ENCODE assay signal across 22 cellular contexts in the genomic region with DNA sequence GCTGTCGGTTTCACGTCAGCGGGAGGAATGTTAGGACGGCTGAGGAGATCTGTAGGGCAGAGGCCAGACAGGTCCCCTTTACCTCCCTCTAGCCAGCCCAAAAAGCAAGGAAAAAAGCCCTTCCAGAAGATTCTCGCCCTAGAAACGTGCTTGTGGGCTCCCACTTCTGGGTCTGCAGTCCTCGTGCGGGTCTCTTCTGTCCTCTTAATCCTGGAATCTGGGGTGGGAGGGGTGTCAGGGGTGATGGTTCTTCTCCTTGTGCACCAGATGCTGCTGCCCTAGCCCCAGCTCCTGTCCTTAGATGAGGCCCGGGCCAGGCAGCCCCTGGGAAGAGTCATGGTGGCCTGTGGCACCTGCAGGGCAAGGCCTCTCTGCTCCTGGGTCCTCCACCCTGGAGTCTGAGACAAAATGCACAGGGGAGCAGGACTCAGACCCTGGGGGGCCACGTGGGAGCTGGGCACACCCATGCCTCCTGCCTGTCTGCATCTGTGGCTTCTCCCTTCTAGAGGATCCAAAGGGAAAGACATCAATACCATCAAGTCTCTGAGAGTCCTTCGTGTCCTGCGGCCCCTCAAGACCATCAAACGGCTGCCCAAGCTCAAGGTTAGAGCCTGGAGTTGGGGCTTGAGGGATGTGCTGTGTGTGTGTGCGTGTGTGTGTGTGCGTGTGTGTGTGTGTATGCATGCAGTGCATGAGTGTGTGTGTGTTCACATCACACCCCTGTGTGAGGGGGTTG.
DNase-seq lines count a peak whose midpoint lies in the region; ATAC-seq and TF ChIP-seq lines count a peak whose summit lies in the region.
"Had no signal": no experiment of that assay in that cellular context is flagged by ENCODE, and none has a peak within 500 bp of the region (broad histone marks: within the 10 kb centered on the region; RNA-seq: fewer than 3 reads in every experiment).

No MANE protein-coding gene starts in this region.

- H3K9ac ChIP-seq in H9 (ENCODE audit: extremely low read depth, insufficient read length, low read length) (no peak overlapping the region), PC-3 (ENCODE audit: low read length) (no peak overlapping the region)
- H3K9ac ChIP-seq: BLaER1 treated with 17β-estradiol and CSF1 and Interleukin-3, amounts not matched to agents 10 nM and 100 nM had no signal

- WGBS in H9 (ENCODE audit: extremely low coverage, insufficient read length, low lambda C conversion rate), result no CpG with 5 or more reads among the region's 15 CpGs

- no peaks in the 10 kb centered on the region for H3F3A ChIP-seq in PC-3 (ENCODE audit: low read length, unreplicated experiment)

- H3K14ac ChIP-seq in H9 (ENCODE audit: insufficient read depth, low read length), result no peak overlapping the region

- H3K4me2 ChIP-seq in H9 (ENCODE audit: insufficient read depth, insufficient read length, low read length) (no peak overlapping the region), PC-3 (ENCODE audit: low read length) (no peak overlapping the region)
- H3K4me2 ChIP-seq: BLaER1 treated with 17β-estradiol and CSF1 and Interleukin-3, amounts not matched to agents 10 nM and 100 nM had no signal

- no peak overlapping the region for H3K4me3 ChIP-seq in PC-3 (ENCODE audit: low read length)
- H3K4me3 ChIP-seq: BLaER1 treated with 17β-estradiol and CSF1 and Interleukin-3, amounts not matched to agents 10 nM and 100 nM; vagina had no signal

- no peak overlapping the region for H2BK12ac ChIP-seq in H9 (ENCODE audit: insufficient read length, low read depth, low read length)

- H3K27ac ChIP-seq in H9 (ENCODE audit: insufficient read length, low read depth, low read length) (no peak overlapping the region), PC-3 (ENCODE audit: low read length) (no peak overlapping the region)
- H3K27ac ChIP-seq: BLaER1 treated with 17β-estradiol and CSF1 and Interleukin-3, amounts not matched to agents 10 nM and 100 nM; neutrophil; vagina had no signal

- H2AK5ac ChIP-seq in H9 (ENCODE audit: insufficient read length, low read length), result no peak overlapping the region

- POLR2A ChIA-PET in PC-3 (lab: Charles Lee; ENCODE audit: unreplicated experiment), result no interaction called here

- H2BK15ac ChIP-seq in H9 (ENCODE audit: low read depth, low read length), result no peak overlapping the region

- no peak overlapping the region for H3K56ac ChIP-seq in H9 (ENCODE audit: insufficient read length, low read depth, low read length)

- H4K20me1 ChIP-seq in H9 (ENCODE audit: control insufficient read depth, insufficient read depth, insufficient read length), result no peaks in the 10 kb centered on the region
- no peaks in the 10 kb centered on the region for H4K20me1 ChIP-seq in PC-3 (ENCODE audit: low read length)
- H4K20me1 ChIP-seq: BLaER1 treated with 17β-estradiol and CSF1 and Interleukin-3, amounts not matched to agents 10 nM and 100 nM had no signal

- H3K4me1 Mint-ChIP-seq in H9 (peaks cover 4 to 13% of the 10 kb centered on the region in 2 experiments), endothelial cell (ENCODE audit: unreplicated experiment) (peaks cover 23% of the 10 kb centered on the region), osteocyte (ENCODE audit: unreplicated experiment) (no peaks in the 10 kb centered on the region)
- H3K4me1 Mint-ChIP-seq: stimulated activated effector memory CD8-positive, alpha-beta T cell treated with anti-CD3 and anti-CD28 coated beads, Interleukin-12 subunit alpha, Interleukin-12 subunit beta, amount 100 ng/mL, for 72 hours had no signal

- ATAC-seq in PC-3, result no peak
- ATAC-seq: activated CD8-positive, alpha-beta T cell treated with anti-CD3 and anti-CD28 coated beads for 36 hours; activated T-cell treated with anti-CD3 and anti-CD28 coated beads, Interleukin-2, amount 50 U/mL, for 4 hours; stimulated activated effector memory CD8-positive, alpha-beta T cell treated with anti-CD3 and anti-CD28 coated beads, Interleukin-12 subunit alpha, Interleukin-12 subunit beta, amount 100 ng/mL, for 72 hours had no signal

- H3K4me1 ChIP-seq in H9 (ENCODE audit: insufficient read depth, low read length) (no peaks in the 10 kb centered on the region), PC-3 (ENCODE audit: insufficient read depth, low read length) (no peaks in the 10 kb centered on the region)
- H3K4me1 ChIP-seq: vagina had no signal

- CTCF ChIA-PET in PC-3 (lab: Charles Lee), result no interaction called here

- TF ChIP-seq CTCF in H9 (conservative IDR thresholded peaks at IDR 0.05) (no peak), endothelial cell (IDR thresholded peaks at IDR 0.05; ENCODE audit: unreplicated experiment) (no peak), osteocyte (IDR thresholded peaks at IDR 0.05) (no peak), PC-3 (conservative IDR thresholded peaks at IDR 0.05; ENCODE audit: low read depth, low read length) (no peak), GM10266 (IDR thresholded peaks at IDR 0.05; ENCODE audit: control insufficient read depth, insufficient read depth, low read depth, missing control alignments) (no peak)

- H3K27me3 ChIP-seq in H9 (ENCODE audit: insufficient read depth, low read length), result no peaks in the 10 kb centered on the region
- H3K27me3 ChIP-seq in PC-3 (ENCODE audit: low read length), result peaks cover 11% of the 10 kb centered on the region; the same call in 1 of the 2 replicates
- H3K27me3 ChIP-seq: BLaER1 treated with 17β-estradiol and CSF1 and Interleukin-3, amounts not matched to agents 10 nM and 100 nM; vagina had no signal

- H3K36me3 Mint-ChIP-seq in H9 (ENCODE audit: insufficient read depth in 1 of 3, low read depth in 3 of 3), result peaks cover 13 to 46% (median 19%) of the 10 kb centered on the region in 3 experiments; a peak in 6 of 7 replicates
- H3K36me3 Mint-ChIP-seq in endothelial cell (ENCODE audit: low read depth, unreplicated experiment), result peaks cover 7% of the 10 kb centered on the region
- no peaks in the 10 kb centered on the region for H3K36me3 Mint-ChIP-seq in osteocyte (ENCODE audit: unreplicated experiment)
- H3K36me3 Mint-ChIP-seq: stimulated activated effector memory CD8-positive, alpha-beta T cell treated with anti-CD3 and anti-CD28 coated beads, Interleukin-12 subunit alpha, Interleukin-12 subunit beta, amount 100 ng/mL, for 72 hours had no signal

- H3K23ac ChIP-seq in H9 (ENCODE audit: insufficient read length, low read depth, low read length), result no peak overlapping the region

- H3K27me3 Mint-ChIP-seq in H9 (ENCODE audit: low read depth) (no peaks in the 10 kb centered on the region), endothelial cell (ENCODE audit: unreplicated experiment) (peaks cover 10% of the 10 kb centered on the region), osteocyte (ENCODE audit: unreplicated experiment) (no peaks in the 10 kb centered on the region)

- H3K36me3 ChIP-seq in PC-3 (ENCODE audit: low read depth, low read length), result no peaks in the 10 kb centered on the region
- H3K36me3 ChIP-seq: BLaER1 treated with 17β-estradiol and CSF1 and Interleukin-3, amounts not matched to agents 10 nM and 100 nM; neutrophil; vagina had no signal

- H3K79me2 ChIP-seq in H9 (ENCODE audit: insufficient read depth, low read length) (no peaks in the 10 kb centered on the region), PC-3 (ENCODE audit: low read length) (no peaks in the 10 kb centered on the region)

- H3K18ac ChIP-seq in H9 (ENCODE audit: insufficient read length, low read depth, low read length), result no peak overlapping the region

- H3K27ac Mint-ChIP-seq in H9, result peak overlapping the region in 2 of 3 experiments; percentile 61 to 80; a peak in 2 of 7 replicates
- peak overlapping the region; percentile 70 for H3K27ac Mint-ChIP-seq in endothelial cell (ENCODE audit: unreplicated experiment)
- no peak overlapping the region for H3K27ac Mint-ChIP-seq in osteocyte (ENCODE audit: unreplicated experiment)
- H3K27ac Mint-ChIP-seq: activated CD8-positive, alpha-beta T cell treated with anti-CD3 and anti-CD28 coated beads for 36 hours; IgD-negative memory B cell; stimulated activated effector memory CD8-positive, alpha-beta T cell treated with anti-CD3 and anti-CD28 coated beads, Interleukin-12 subunit alpha, Interleukin-12 subunit beta, amount 100 ng/mL, for 72 hours had no signal

- no peak overlapping the region for H2BK20ac ChIP-seq in H9 (ENCODE audit: low read depth, low read length, poor library complexity, severe bottlenecking)

- no peak overlapping the region for H3T11ph ChIP-seq in H9 (ENCODE audit: low read length)

- H2AFZ ChIP-seq in H9 (ENCODE audit: low read length), result no peak overlapping the region
- H2AFZ ChIP-seq in PC-3 (ENCODE audit: low read length), result no peak overlapping the region

- H2BK5ac ChIP-seq in H9 (ENCODE audit: insufficient read length, low read length), result no peak overlapping the region

- H3K23me2 ChIP-seq in H9 (ENCODE audit: insufficient read length, low read depth, low read length, poor library complexity, severe bottlenecking), result no peaks in the 10 kb centered on the region

- no peak overlapping the region for H4K91ac ChIP-seq in H9 (ENCODE audit: insufficient read length, low read depth, low read length)

- no peak overlapping the region for H4K5ac ChIP-seq in H9 (ENCODE audit: insufficient read length, low read depth, low read length)

- no peak overlapping the region for H3K4me3 Mint-ChIP-seq in H9
- H3K4me3 Mint-ChIP-seq in endothelial cell (ENCODE audit: unreplicated experiment), result no peak overlapping the region
- no peak overlapping the region for H3K4me3 Mint-ChIP-seq in osteocyte (ENCODE audit: unreplicated experiment)
- H3K4me3 Mint-ChIP-seq: activated CD8-positive, alpha-beta T cell treated with anti-CD3 and anti-CD28 coated beads for 36 hours; activated T-cell treated with anti-CD3 and anti-CD28 coated beads, Interleukin-2, amount 50 U/mL, for 4 hours; IgD-negative memory B cell; stimulated activated effector memory CD8-positive, alpha-beta T cell treated with anti-CD3 and anti-CD28 coated beads, Interleukin-12 subunit alpha, Interleukin-12 subunit beta, amount 100 ng/mL, for 72 hours had no signal

- H3K79me1 ChIP-seq in H9 (ENCODE audit: insufficient read depth, low read depth, low read length, poor library complexity, severe bottlenecking), result no peaks in the 10 kb centered on the region

- BruUV-seq in PC-3 (replicated peaks; lab: Mats Ljungman, UMichigan), result no TSS peak

- intact Hi-C loops in PC-3 (cut with micrococcal nuclease), result no loop called here

- H3K9me3 Mint-ChIP-seq in H9, result no peaks in the 10 kb centered on the region
- H3K9me3 Mint-ChIP-seq in endothelial cell (ENCODE audit: unreplicated experiment), result no peaks in the 10 kb centered on the region
- no peaks in the 10 kb centered on the region for H3K9me3 Mint-ChIP-seq in osteocyte (ENCODE audit: unreplicated experiment)
- H3K9me3 Mint-ChIP-seq: activated CD8-positive, alpha-beta T cell treated with anti-CD3 and anti-CD28 coated beads for 36 hours; activated T-cell treated with anti-CD3 and anti-CD28 coated beads, Interleukin-2, amount 50 U/mL, for 4 hours; IgD-negative memory B cell; stimulated activated effector memory CD8-positive, alpha-beta T cell treated with anti-CD3 and anti-CD28 coated beads, Interleukin-12 subunit alpha, Interleukin-12 subunit beta, amount 100 ng/mL, for 72 hours had no signal

- no peak overlapping the region for H3K4ac ChIP-seq in H9 (ENCODE audit: low read depth, low read length)

- H2BK120ac ChIP-seq in H9 (ENCODE audit: low read depth, low read length, poor library complexity, severe bottlenecking), result no peak overlapping the region

- no peaks in the 10 kb centered on the region for H3K9me2 ChIP-seq in PC-3 (replicated peaks; ENCODE audit: low read length)

- DNase-seq in 8988T, result peak; percentile 6
- no peak for DNase-seq in H9
- no peak for DNase-seq in endothelial cell (ENCODE audit: low spot score)
- DNase-seq in osteocyte (ENCODE audit: extremely low spot score, unreplicated experiment), result peak; percentile 76
- DNase-seq in PC-3, result no peak
- no peak for DNase-seq in DMS 273 treated with DMSO at 0.1 percent for 48 hours (lab: John Stamatoyannopoulos, UW)
- no peak for DNase-seq in stimulated activated CD4-positive, alpha-beta T cell treated with anti-CD3 and anti-CD28 coated beads, Interleukin-12 subunit alpha, Interleukin-12 subunit beta, amount 100 ng/mL, for 4 hours
- DNase-seq in GM10266 (ENCODE audit: extremely low spot score), result no peak
- DNase-seq: ACHN; activated CD8-positive, alpha-beta T cell treated with anti-CD3 and anti-CD28 coated beads for 36 hours; activated naive CD4-positive, alpha-beta T cell treated with anti-CD3 and anti-CD28 coated beads, Interleukin-2, amount 50 U/mL, for 16 hours; activated T-cell treated with anti-CD3 and anti-CD28 coated beads, Interleukin-2, amount 50 U/mL, for 4 hours; amygdala; Right ventricle myocardium superior; small intestine; SW 1271; T1000 had no signal

- no peak overlapping the region for H4K8ac ChIP-seq in H9 (replicated peaks; ENCODE audit: insufficient read length, low read depth, low read length)

- H3K9me3 ChIP-seq in H9 (ENCODE audit: control insufficient read depth, low read depth, low read length) (no peaks in the 10 kb centered on the region), PC-3 (ENCODE audit: low read length) (no peaks in the 10 kb centered on the region)
- H3K9me3 ChIP-seq: BLaER1 treated with 17β-estradiol and CSF1 and Interleukin-3, amounts not matched to agents 10 nM and 100 nM; neutrophil; vagina had no signal

Comparison
In these comparisons a context has a peak if more than half of its experiments do, and no peak if none do; other contexts are left out.
1. DNase-seq: peak in 8988T (single experiment) and osteocyte (single experiment); none in H9 (single experiment), endothelial cell (single experiment), PC-3 (single experiment), DMS 273 treated with DMSO at 0.1 percent for 48 hours (single experiment), stimulated activated CD4-positive, alpha-beta T cell treated with anti-CD3 and anti-CD28 coated beads, Interleukin-12 subunit alpha, Interleukin-12 subunit beta, amount 100 ng/mL, for 4 hours (single experiment) and GM10266 (single experiment).